In genomic region chr1:37332126-37332525, GRCh38 we compare ENCODE assay signal across 8 cellular contexts.
"Had no signal": no experiment of that assay in that cellular context is flagged by ENCODE, and none has a peak within 500 bp of the region (broad histone marks: within the 10 kb centered on the region; RNA-seq: fewer than 3 reads in every experiment).

No MANE protein-coding gene starts in this region.

- H3K4me1 ChIP-seq: HAP-1 had no signal

- H3K27ac ChIP-seq: GM23248 had no signal

- H3K4me3 ChIP-seq: GM23248, GM23338, HAP-1 had no signal

- H3K36me3 ChIP-seq: HAP-1 had no signal

- DNase-seq: GM23248, GOT3, H7, H9, HCEC 1CT, HFFc6 had no signal

- H2AFZ ChIP-seq: GM23248, GM23338 had no signal

- H3K9me3 ChIP-seq: HAP-1 had no signal

- H3K4me2 ChIP-seq: GM23338 had no signal
